In the genomic region with DNA sequence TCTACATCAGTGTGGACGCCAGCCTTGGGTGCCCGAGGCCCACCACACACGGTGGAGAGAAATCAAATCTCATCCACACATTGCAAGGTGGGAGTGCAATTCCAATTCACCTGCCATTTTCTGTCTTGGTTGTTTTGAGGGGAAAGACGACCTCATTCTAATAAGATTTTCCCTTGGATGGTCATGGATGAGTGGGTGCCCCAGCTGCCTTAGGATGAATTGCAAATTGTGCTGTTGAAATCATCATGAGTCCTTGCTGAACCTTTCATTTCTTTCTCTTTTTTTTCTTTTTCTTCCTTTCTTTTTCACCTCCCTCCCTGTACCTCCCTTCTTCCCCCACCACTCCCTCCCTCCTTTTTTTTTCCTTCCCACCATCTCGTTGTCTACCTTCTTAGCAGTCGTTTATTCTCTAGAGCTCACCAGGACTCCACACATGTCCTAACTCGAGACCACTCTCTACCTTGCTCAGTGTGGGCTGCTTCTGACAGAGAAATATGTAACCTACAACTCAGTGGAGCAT, we compare ENCODE assay signal across 13 cellular contexts.
DNase-seq lines count a peak whose midpoint lies in the region; ATAC-seq and TF ChIP-seq lines count a peak whose summit lies in the region.
"Had no signal": no experiment of that assay in that cellular context is flagged by ENCODE, and none has a peak within 500 bp of the region (broad histone marks: within the 10 kb centered on the region; RNA-seq: fewer than 3 reads in every experiment).

No MANE protein-coding gene starts in this region.

- H3K36me3 Mint-ChIP-seq in activated CD4-positive, alpha-beta T cell treated with anti-CD3 and anti-CD28 coated beads, Interleukin-2, amount 10 ng/mL, durations not matched to agents 24 days and 14 days (ENCODE audit: low read depth), result no peaks in the 10 kb centered on the region
- H3K36me3 Mint-ChIP-seq in activated CD4-positive, alpha-beta T cell treated with anti-CD3 and anti-CD28 coated beads for 36 hours (ENCODE audit: low read depth), result no peaks in the 10 kb centered on the region

- no peaks in the 10 kb centered on the region for H3K27me3 ChIP-seq in WERI-Rb-1 (ENCODE audit: insufficient read depth, low read depth, severe bottlenecking)

- H3K4me1 Mint-ChIP-seq in activated CD4-positive, alpha-beta T cell treated with anti-CD3 and anti-CD28 coated beads, Interleukin-2, amount 10 ng/mL, durations not matched to agents 24 days and 14 days, result no peaks in the 10 kb centered on the region
- no peaks in the 10 kb centered on the region for H3K4me1 Mint-ChIP-seq in activated CD4-positive, alpha-beta T cell treated with anti-CD3 and anti-CD28 coated beads for 36 hours
- H3K4me1 Mint-ChIP-seq: B cell had no signal

- CTCF ChIA-PET in activated CD4-positive, alpha-beta T cell treated with anti-CD3 and anti-CD28 coated beads for 36 hours (lab: Charles Lee), result no interaction called here

- no peak for TF ChIP-seq CTCF in WERI-Rb-1 (IDR thresholded peaks at IDR 0.05; ENCODE audit: low read depth, low read length)

- POLR2A ChIA-PET in activated CD4-positive, alpha-beta T cell treated with anti-CD3 and anti-CD28 coated beads for 36 hours (lab: Charles Lee), result no interaction called here

- ATAC-seq in activated CD4-positive, alpha-beta T cell treated with anti-CD3 and anti-CD28 coated beads for 36 hours, result no peak
- no peak for ATAC-seq in HG03442 (IDR thresholded peaks at IDR 0.05; ENCODE audit: unreplicated experiment)

- no peaks in the 10 kb centered on the region for H3K36me3 ChIP-seq in WERI-Rb-1
- H3K36me3 ChIP-seq: HAP-1 had no signal

- no peaks in the 10 kb centered on the region for H3K9me3 Mint-ChIP-seq in activated CD4-positive, alpha-beta T cell treated with anti-CD3 and anti-CD28 coated beads, Interleukin-2, amount 10 ng/mL, durations not matched to agents 24 days and 14 days
- H3K9me3 Mint-ChIP-seq in activated CD4-positive, alpha-beta T cell treated with anti-CD3 and anti-CD28 coated beads for 36 hours (ENCODE audit: low read depth), result no peaks in the 10 kb centered on the region
- H3K9me3 Mint-ChIP-seq: CD4-positive, alpha-beta T cell had no signal

- H3K27me3 Mint-ChIP-seq in activated CD4-positive, alpha-beta T cell treated with anti-CD3 and anti-CD28 coated beads, Interleukin-2, amount 10 ng/mL, durations not matched to agents 24 days and 14 days, result peaks cover 40% of the 10 kb centered on the region
- H3K27me3 Mint-ChIP-seq in activated CD4-positive, alpha-beta T cell treated with anti-CD3 and anti-CD28 coated beads for 36 hours, result peaks cover 31% of the 10 kb centered on the region

- H3K4me3 Mint-ChIP-seq in activated CD4-positive, alpha-beta T cell treated with anti-CD3 and anti-CD28 coated beads, Interleukin-2, amount 10 ng/mL, durations not matched to agents 24 days and 14 days, result no peak overlapping the region
- H3K4me3 Mint-ChIP-seq in activated CD4-positive, alpha-beta T cell treated with anti-CD3 and anti-CD28 coated beads for 36 hours, result no peak overlapping the region
- H3K4me3 Mint-ChIP-seq: B cell; CD4-positive, alpha-beta T cell had no signal

- H3K4me3 ChIP-seq in WERI-Rb-1 (ENCODE audit: low read depth, low read length), result no peak overlapping the region
- H3K4me3 ChIP-seq: HAP-1 had no signal

- intact Hi-C loops in activated CD4-positive, alpha-beta T cell treated with anti-CD3 and anti-CD28 coated beads, Interleukin-2, amount 10 ng/mL, durations not matched to agents 24 days and 14 days (cut with micrococcal nuclease), result no loop called here
- intact Hi-C loops in activated CD4-positive, alpha-beta T cell treated with anti-CD3 and anti-CD28 coated beads for 36 hours (cut with DNase I, micrococcal nuclease), result no loop called here

- H3K9me3 ChIP-seq in WERI-Rb-1 (ENCODE audit: severe bottlenecking), result no peaks in the 10 kb centered on the region
- H3K9me3 ChIP-seq: HAP-1 had no signal

- peak; percentile 33 for DNase-seq in activated CD4-positive, alpha-beta T cell treated with anti-CD3 and anti-CD28 coated beads, Interleukin-2, amount 10 ng/mL, durations not matched to agents 24 days and 14 days
- no peak for DNase-seq in activated CD4-positive, alpha-beta T cell treated with anti-CD3 and anti-CD28 coated beads for 36 hours
- peak; percentile 76 to 81 for DNase-seq in NCI-H526 (lab: John Stamatoyannopoulos, UW)
- no peak for DNase-seq in WERI-Rb-1
- DNase-seq in activated effector memory CD4-positive, alpha-beta T cell treated with Interleukin-2 at 50 U/mL for 16 hours, result no peak
- DNase-seq in stimulated activated CD4-positive, alpha-beta T cell treated with anti-CD3 and anti-CD28 coated beads, Interleukin-12 subunit alpha, Interleukin-12 subunit beta, amount 100 ng/mL, for 4 hours, result no peak
- DNase-seq: CD4-positive, alpha-beta T cell; DND-41; GDM1; IMR-90 had no signal

- peak overlapping the region; percentile 42 for H3K27ac ChIP-seq in WERI-Rb-1

- no peak overlapping the region for H3K27ac Mint-ChIP-seq in activated CD4-positive, alpha-beta T cell treated with anti-CD3 and anti-CD28 coated beads, Interleukin-2, amount 10 ng/mL, durations not matched to agents 24 days and 14 days
- no peak overlapping the region for H3K27ac Mint-ChIP-seq in activated CD4-positive, alpha-beta T cell treated with anti-CD3 and anti-CD28 coated beads for 36 hours
- H3K27ac Mint-ChIP-seq: B cell; CD4-positive, alpha-beta T cell had no signal

Comparison
In these comparisons a context has a peak if more than half of its experiments do, and no peak if none do; other contexts are left out.
1. DNase-seq: peak in activated CD4-positive, alpha-beta T cell treated with anti-CD3 and anti-CD28 coated beads, Interleukin-2, amount 10 ng/mL, durations not matched to agents 24 days and 14 days (single experiment) and NCI-H526 (2 of 2); none in activated CD4-positive, alpha-beta T cell treated with anti-CD3 and anti-CD28 coated beads for 36 hours (single experiment), WERI-Rb-1 (single experiment), activated effector memory CD4-positive, alpha-beta T cell treated with Interleukin-2 at 50 U/mL for 16 hours (single experiment) and stimulated activated CD4-positive, alpha-beta T cell treated with anti-CD3 and anti-CD28 coated beads, Interleukin-12 subunit alpha, Interleukin-12 subunit beta, amount 100 ng/mL, for 4 hours (single experiment).